In genomic region chr2:239601201-239601851, GRCh38 we compare ENCODE assay signal across 17 cellular contexts.
DNase-seq lines count a peak whose midpoint lies in the region; ATAC-seq and TF ChIP-seq lines count a peak whose summit lies in the region.
"Had no signal": no experiment of that assay in that cellular context is flagged by ENCODE, and none has a peak within 500 bp of the region (broad histone marks: within the 10 kb centered on the region; RNA-seq: fewer than 3 reads in every experiment).

No MANE protein-coding gene starts in this region.

- ATAC-seq in activated CD4-positive, alpha-beta T cell treated with anti-CD3 and anti-CD28 coated beads for 36 hours: no peak
- ATAC-seq in effector memory CD8-positive, alpha-beta T cell (replicated peaks): no peak
- no peak for ATAC-seq in activated CD8-positive, alpha-beta T cell treated with anti-CD3 and anti-CD28 coated beads, Interleukin-2, amount 10 ng/mL, durations not matched to agents 7 days and 5 days
- ATAC-seq: GM12878 had no signal

- H3K36me3 ChIP-seq in H7 (replicated peaks; ENCODE audit: control insufficient read depth, insufficient read depth, low read length): no peaks in the 10 kb centered on the region
- H3K36me3 ChIP-seq: breast epithelium, esophagus muscularis mucosa had no signal

- no peak overlapping the region for H3K27ac Mint-ChIP-seq in activated CD4-positive, alpha-beta T cell treated with anti-CD3 and anti-CD28 coated beads for 36 hours
- H3K27ac Mint-ChIP-seq in effector memory CD8-positive, alpha-beta T cell: peak overlapping the region; percentile 90 to 91
- H3K27ac Mint-ChIP-seq in progenitor cell of endocrine pancreas: no peak overlapping the region
- H3K27ac Mint-ChIP-seq in activated CD8-positive, alpha-beta T cell treated with anti-CD3 and anti-CD28 coated beads, Interleukin-2, amount 10 ng/mL, durations not matched to agents 7 days and 5 days: no peak overlapping the region
- H3K27ac Mint-ChIP-seq: activated B cell treated with CpG ODN at 0.5 μM for 24 hours had no signal

- POLR2A ChIA-PET in activated CD4-positive, alpha-beta T cell treated with anti-CD3 and anti-CD28 coated beads for 36 hours (lab: Charles Lee): no interaction called here
- POLR2A ChIA-PET in activated CD8-positive, alpha-beta T cell treated with anti-CD3 and anti-CD28 coated beads, Interleukin-2, amount 10 ng/mL, durations not matched to agents 7 days and 5 days (lab: Charles Lee): no interaction called here

- H3K4me3 Mint-ChIP-seq in activated CD4-positive, alpha-beta T cell treated with anti-CD3 and anti-CD28 coated beads for 36 hours: no peak overlapping the region
- peak overlapping the region in 1 of 2 donors; percentile 73 for H3K4me3 Mint-ChIP-seq in effector memory CD8-positive, alpha-beta T cell
- no peak overlapping the region for H3K4me3 Mint-ChIP-seq in progenitor cell of endocrine pancreas (ENCODE audit: low read depth)
- no peak overlapping the region for H3K4me3 Mint-ChIP-seq in activated CD8-positive, alpha-beta T cell treated with anti-CD3 and anti-CD28 coated beads, Interleukin-2, amount 10 ng/mL, durations not matched to agents 7 days and 5 days
- H3K4me3 Mint-ChIP-seq: activated B cell treated with CpG ODN at 0.5 μM for 24 hours had no signal

- H3K4me3 ChIP-seq in H7 (ENCODE audit: insufficient read depth, low read depth, low read length): no peak overlapping the region
- H3K4me3 ChIP-seq: breast epithelium, esophagus muscularis mucosa, GM12878 had no signal

- no peak for TF ChIP-seq CTCF in progenitor cell of endocrine pancreas (IDR thresholded peaks at IDR 0.05; ENCODE audit: unreplicated experiment)

- H3K9me3 Mint-ChIP-seq in activated CD4-positive, alpha-beta T cell treated with anti-CD3 and anti-CD28 coated beads for 36 hours (ENCODE audit: low read depth): no peaks in the 10 kb centered on the region
- no peaks in the 10 kb centered on the region for H3K9me3 Mint-ChIP-seq in effector memory CD8-positive, alpha-beta T cell
- H3K9me3 Mint-ChIP-seq in progenitor cell of endocrine pancreas (ENCODE audit: low read depth): no peaks in the 10 kb centered on the region
- no peaks in the 10 kb centered on the region for H3K9me3 Mint-ChIP-seq in activated CD8-positive, alpha-beta T cell treated with anti-CD3 and anti-CD28 coated beads, Interleukin-2, amount 10 ng/mL, durations not matched to agents 7 days and 5 days (ENCODE audit: insufficient read depth)
- H3K9me3 Mint-ChIP-seq: activated B cell treated with CpG ODN at 0.5 μM for 24 hours had no signal

- CTCF ChIA-PET in activated CD4-positive, alpha-beta T cell treated with anti-CD3 and anti-CD28 coated beads for 36 hours (lab: Charles Lee): interaction anchor here (0.7 kb wide), 2 partner anchors 9 to 405 kb away, joined by 3 read pairs; no protein-coding TSS in a partner anchor
- CTCF ChIA-PET in activated CD8-positive, alpha-beta T cell treated with anti-CD3 and anti-CD28 coated beads, Interleukin-2, amount 10 ng/mL, durations not matched to agents 7 days and 5 days (lab: Charles Lee): no interaction called here

- intact Hi-C loops in activated CD4-positive, alpha-beta T cell treated with anti-CD3 and anti-CD28 coated beads for 36 hours (cut with DNase I, micrococcal nuclease): no loop called here

- H3K36me3 Mint-ChIP-seq in activated CD4-positive, alpha-beta T cell treated with anti-CD3 and anti-CD28 coated beads for 36 hours (ENCODE audit: low read depth): no peaks in the 10 kb centered on the region
- H3K36me3 Mint-ChIP-seq in effector memory CD8-positive, alpha-beta T cell (ENCODE audit: insufficient read depth): no peaks in the 10 kb centered on the region
- H3K36me3 Mint-ChIP-seq in progenitor cell of endocrine pancreas (ENCODE audit: insufficient read depth): no peaks in the 10 kb centered on the region
- no peaks in the 10 kb centered on the region for H3K36me3 Mint-ChIP-seq in activated CD8-positive, alpha-beta T cell treated with anti-CD3 and anti-CD28 coated beads, Interleukin-2, amount 10 ng/mL, durations not matched to agents 7 days and 5 days (ENCODE audit: low read depth)

- H3K27me3 ChIP-seq in H7 (ENCODE audit: control insufficient read depth, insufficient read depth, low read length): no peaks in the 10 kb centered on the region
- H3K27me3 ChIP-seq: breast epithelium had no signal

- H3K27me3 Mint-ChIP-seq in activated CD4-positive, alpha-beta T cell treated with anti-CD3 and anti-CD28 coated beads for 36 hours: no peaks in the 10 kb centered on the region
- H3K27me3 Mint-ChIP-seq in effector memory CD8-positive, alpha-beta T cell: no peaks in the 10 kb centered on the region
- H3K27me3 Mint-ChIP-seq in progenitor cell of endocrine pancreas: peaks cover 18% of the 10 kb centered on the region
- H3K27me3 Mint-ChIP-seq in activated CD8-positive, alpha-beta T cell treated with anti-CD3 and anti-CD28 coated beads, Interleukin-2, amount 10 ng/mL, durations not matched to agents 7 days and 5 days (ENCODE audit: low read depth): peaks cover 5% of the 10 kb centered on the region

- DNase-seq in activated CD4-positive, alpha-beta T cell treated with anti-CD3 and anti-CD28 coated beads for 1 hour: peak; percentile 5
- DNase-seq in activated CD4-positive, alpha-beta T cell treated with anti-CD3 and anti-CD28 coated beads for 36 hours: no peak
- DNase-seq in H7: peak; percentile 81
- no peak for DNase-seq in effector memory CD8-positive, alpha-beta T cell
- DNase-seq in progenitor cell of endocrine pancreas (ENCODE audit: low spot score, unreplicated experiment): peak; percentile 8
- no peak for DNase-seq in HuH-7 (ENCODE audit: low spot score)
- no peak for DNase-seq in DMS 273 (lab: John Stamatoyannopoulos, UW; ENCODE audit: unreplicated experiment)
- no peak for DNase-seq in activated CD8-positive, alpha-beta T cell treated with anti-CD3 and anti-CD28 coated beads, Interleukin-2, amount 10 ng/mL, durations not matched to agents 7 days and 5 days
- DNase-seq: DMS 273 treated with DMSO at 0.1 percent for 48 hours, GDM1, NCI-H1417, SHP77 treated with DMSO at 0.1 percent for 48 hours, small intestine had no signal

- H3K4me1 Mint-ChIP-seq in activated CD4-positive, alpha-beta T cell treated with anti-CD3 and anti-CD28 coated beads for 36 hours: peaks cover 14% of the 10 kb centered on the region
- H3K4me1 Mint-ChIP-seq in effector memory CD8-positive, alpha-beta T cell (ENCODE audit: low read depth in 2 of 2): peaks cover 29 to 31% of the 10 kb centered on the region in 2 donors
- H3K4me1 Mint-ChIP-seq in progenitor cell of endocrine pancreas (ENCODE audit: low read depth): no peaks in the 10 kb centered on the region
- H3K4me1 Mint-ChIP-seq in activated CD8-positive, alpha-beta T cell treated with anti-CD3 and anti-CD28 coated beads, Interleukin-2, amount 10 ng/mL, durations not matched to agents 7 days and 5 days (ENCODE audit: low read depth): peaks cover 11% of the 10 kb centered on the region
- H3K4me1 Mint-ChIP-seq: activated B cell treated with CpG ODN at 0.5 μM for 24 hours had no signal

Comparison
In these comparisons a context has a peak if more than half of its experiments do, and no peak if none do; other contexts are left out.
1. DNase-seq: peak in activated CD4-positive, alpha-beta T cell treated with anti-CD3 and anti-CD28 coated beads for 1 hour (single experiment), H7 (single experiment) and progenitor cell of endocrine pancreas (single experiment); none in activated CD4-positive, alpha-beta T cell treated with anti-CD3 and anti-CD28 coated beads for 36 hours (single experiment), effector memory CD8-positive, alpha-beta T cell (0 of 3), HuH-7 (single experiment), DMS 273 (single experiment) and activated CD8-positive, alpha-beta T cell treated with anti-CD3 and anti-CD28 coated beads, Interleukin-2, amount 10 ng/mL, durations not matched to agents 7 days and 5 days (single experiment).
2. H3K27ac Mint-ChIP-seq: peak in effector memory CD8-positive, alpha-beta T cell (2 of 2); none in activated CD4-positive, alpha-beta T cell treated with anti-CD3 and anti-CD28 coated beads for 36 hours (single experiment), progenitor cell of endocrine pancreas (single experiment) and activated CD8-positive, alpha-beta T cell treated with anti-CD3 and anti-CD28 coated beads, Interleukin-2, amount 10 ng/mL, durations not matched to agents 7 days and 5 days (single experiment).